ENCODE assay signal across 8 cellular contexts in genomic region chr7:3300651-3301471, GRCh38. TPM values are rescaled to one million over a fixed set of nuclear protein-coding genes. Genes with fewer than 3 reads are reported as not detected.
DNase-seq lines count a peak whose midpoint lies in the region; ATAC-seq, FAIRE-seq and TF ChIP-seq lines count a peak whose summit lies in the region.

Gene SDK1 (plus strand): TSS chr7:3301252. CDS start chr7:3301587, 335 bp downstream.

- H3K36me3 ChIP-seq in small intestine (ENCODE audit: control insufficient read depth in 2 of 2, insufficient read depth in 2 of 2, low read length in 2 of 2), result no peaks in the 10 kb centered on the region

- TF ChIP-seq POLR2A in GM12892 (IDR thresholded peaks at IDR 0.05; ENCODE audit: low read depth, low read length), result no peak

- DNase-seq in GM12892 (ENCODE audit: insufficient read length), result peak; percentile 75
- peak; percentile 27 for DNase-seq in NCI-H187 treated with DMSO at 0.1 percent for 48 hours (lab: John Stamatoyannopoulos, UW)
- DNase-seq in UCSD-AML1 (lab: John Stamatoyannopoulos, UW; ENCODE audit: unreplicated experiment), result peak; percentile 75
- DNase-seq in T47D (ENCODE audit: low read depth in 1 of 2, low spot score in 1 of 2), result peak; percentile 88 to 97
- DNase-seq in iPS-NIHi11 (ENCODE audit: low spot score), result peak; percentile 92
- peak; percentile 87 for DNase-seq in small intestine
- no peak for DNase-seq in cerebellar nuclear complex (lab: John Stamatoyannopoulos, UW)

- H3K9me3 ChIP-seq in small intestine (ENCODE audit: control insufficient read depth, low read depth), result no peaks in the 10 kb centered on the region

- peak within 1 kb of the TSS; percentile 48 to 72 for H3K4me3 ChIP-seq in small intestine (ENCODE audit: low read depth in 1 of 2, low read length in 2 of 2)

- H3K27ac ChIP-seq in small intestine (ENCODE audit: low read depth in 1 of 2, low read length in 1 of 2), result peak within 1 kb of the TSS in 1 of 2 donors; percentile 46

- ATAC-seq in HG02870 (IDR thresholded peaks at IDR 0.05; ENCODE audit: unreplicated experiment), result peak; percentile 92

- H3K4me1 ChIP-seq in small intestine (ENCODE audit: control insufficient read depth in 2 of 2, insufficient read depth in 1 of 2, low read depth in 1 of 2, low read length in 1 of 2), result peaks cover 3 to 4% of the 10 kb centered on the region in 2 donors

- in situ Hi-C loops in T47D (cut with HindIII; ENCODE audit: low pct_unique_long_range_greater_than_20kb, low sequenced_read_pairs), result no loop called here

- peaks cover 0 to 5% of the 10 kb centered on the region in 2 donors for H3K27me3 ChIP-seq in small intestine (ENCODE audit: control insufficient read depth in 2 of 2, insufficient read depth in 2 of 2, low read length in 2 of 2)

- 0 to 1% (median 0%) methylated on average over 47 to 122 of the region's 122 CpGs for WGBS in small intestine, 3 donors

- FAIRE-seq in GM12892 (lab: Jason Lieb, UNC) (peak; percentile 85), small intestine (lab: Jason Lieb, UNC) (no peak)

RNA-seq across cellular contexts. Expression of gene SDK1, which starts in this region (rescaled TPM):
- not detected for polyA plus RNA-seq in GM12892 (2012; ENCODE audit: missing spikeins)
- 1 to 10 TPM in 1 of 3 donors, under 1 TPM in 1, not detected in 1; 0.27 to 2.1 TPM for polyA plus RNA-seq in small intestine

Comparison
In these comparisons a context has a peak if more than half of its experiments do, and no peak if none do; other contexts are left out.
1. DNase-seq: peak in GM12892 (single experiment), NCI-H187 treated with DMSO at 0.1 percent for 48 hours (single experiment), UCSD-AML1 (single experiment), T47D (2 of 2), iPS-NIHi11 (single experiment) and small intestine (single experiment); none in cerebellar nuclear complex (0 of 2).